Comparison of ENCODE assay signal across 8 cellular contexts in the genomic region with DNA sequence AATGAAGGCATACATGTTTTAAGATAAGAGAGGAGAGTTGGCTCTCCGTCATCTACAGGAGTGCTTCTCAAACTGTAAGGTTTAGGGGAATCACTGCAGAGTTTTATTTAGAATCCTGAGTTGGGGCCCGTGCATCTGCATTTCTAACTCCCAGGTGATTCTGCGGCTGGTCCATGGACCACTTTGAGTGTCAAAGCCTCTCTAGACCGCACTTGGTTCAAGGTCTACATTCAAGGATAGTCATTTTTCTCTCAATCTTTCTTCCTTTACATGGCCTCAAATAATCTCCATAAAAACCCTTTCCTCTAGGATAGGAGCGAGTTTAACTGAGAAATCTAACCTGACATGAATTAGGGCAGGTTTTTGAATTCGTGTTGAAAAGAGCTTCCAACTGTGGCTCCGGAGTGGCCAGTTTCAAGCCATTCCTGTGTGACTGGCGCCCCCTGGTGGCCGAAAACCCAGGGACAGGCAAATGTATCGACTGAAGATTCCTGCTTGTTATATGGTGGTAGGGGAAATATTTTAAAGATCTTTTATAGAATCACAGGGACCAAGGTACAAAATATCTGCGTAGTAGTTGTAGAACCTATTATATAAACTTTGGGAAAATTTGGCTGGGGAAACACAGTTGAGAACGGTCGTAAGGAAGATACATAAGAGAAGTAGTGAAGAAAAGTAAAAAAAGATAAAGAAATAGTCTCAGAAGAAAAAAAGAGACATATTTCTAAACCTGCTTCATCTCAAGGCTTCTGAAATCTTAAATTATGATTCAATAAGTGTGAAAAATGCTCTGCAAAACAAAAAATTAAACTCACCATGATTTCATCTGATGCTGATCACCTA. TPM values are rescaled to one million over a fixed set of nuclear protein-coding genes. Genes with fewer than 3 reads are reported as not detected.
DNase-seq lines count a peak whose midpoint lies in the region; ATAC-seq and TF ChIP-seq lines count a peak whose summit lies in the region.

No MANE protein-coding gene starts in this region.

- H3K4me3 ChIP-seq in Peyer's patch = no peak overlapping the region
- no peak overlapping the region for H3K4me3 ChIP-seq in fibroblast of lung (replicated peaks in 1 of 4; ENCODE audit: control extremely low read depth in 1 of 4, insufficient read depth in 1 of 4, low read depth in 3 of 4, low read length in 4 of 4)

- H3K79me2 ChIP-seq in fibroblast of lung (ENCODE audit: control insufficient read depth, insufficient read depth, low read length) = no peaks in the 10 kb centered on the region

- peaks cover 15% of the 10 kb centered on the region for H3K4me1 Mint-ChIP-seq in nephron progenitor cell

- TF ChIP-seq CTCF in Peyer's patch (IDR thresholded peaks at IDR 0.05) (peak; percentile 85 to 98 (median 90)), fibroblast of lung (conservative IDR thresholded peaks at IDR 0.05 in 1 of 2, IDR thresholded peaks at IDR 0.05 in 1 of 2; ENCODE audit: low read depth in 1 of 2, low read length in 2 of 2) (peak; percentile 87 to 94), nephron progenitor cell (IDR thresholded peaks at IDR 0.05) (peak; percentile 96)

- H3K27ac ChIP-seq in Peyer's patch (no peak overlapping the region), fibroblast of lung (ENCODE audit: insufficient read depth, low read length) (no peak overlapping the region)

- peak; percentile 61 for DNase-seq in DMS 273 treated with DMSO at 0.1 percent for 48 hours (lab: John Stamatoyannopoulos, UW)
- DNase-seq in KBM-7 = peak; percentile 78
- DNase-seq in Peyer's patch = peak; percentile 91 to 96 (median 92)
- peak; percentile 95 to 99 for DNase-seq in activated T-cell treated with anti-CD3 and anti-CD28 coated beads, Interleukin-2, amount 50 U/mL, for 48 hours
- DNase-seq in fibroblast of lung (ENCODE audit: low read depth in 2 of 2) = peak; percentile 50 to 82
- DNase-seq in nephron progenitor cell = peak; percentile 98
- peak; percentile 96 for DNase-seq in stimulated activated naive CD8-positive, alpha-beta T cell treated with anti-CD3 and anti-CD28 coated beads, Interleukin-15, Interleukin-2, amounts not matched to agents 100 U/mL and 50 U/mL, for 24 hours

- in situ Hi-C loops in KBM-7 (cut with MboI; ENCODE audit: low pct_unique_long_range_greater_than_20kb, low sequenced_read_pairs) = loop anchor here (10.0 kb wide), 1 partner anchor 228 kb away; no protein-coding TSS in a partner anchor

- no peaks in the 10 kb centered on the region for H3K36me3 ChIP-seq in Peyer's patch
- H3K36me3 ChIP-seq in fibroblast of lung (ENCODE audit: control insufficient read depth, insufficient read depth, low read length) = no peaks in the 10 kb centered on the region

- ATAC-seq in GM21529 (IDR thresholded peaks at IDR 0.05; ENCODE audit: unreplicated experiment) = peak; percentile 70
- peak; percentile 79 for ATAC-seq in stimulated activated naive CD8-positive, alpha-beta T cell treated with anti-CD3 and anti-CD28 coated beads, Interleukin-15, Interleukin-2, amounts not matched to agents 100 U/mL and 50 U/mL, for 24 hours

- no peak for TF ChIP-seq POLR2A in Peyer's patch (IDR thresholded peaks at IDR 0.05)

- no peaks in the 10 kb centered on the region for H3K9me3 ChIP-seq in Peyer's patch
- no peaks in the 10 kb centered on the region for H3K9me3 ChIP-seq in fibroblast of lung (ENCODE audit: control insufficient read depth, insufficient read depth, low read depth, low read length)

- no peaks in the 10 kb centered on the region for H3K27me3 ChIP-seq in Peyer's patch
- no peaks in the 10 kb centered on the region for H3K27me3 ChIP-seq in fibroblast of lung (ENCODE audit: control insufficient read depth, insufficient read depth, low read length)

- H3K4me1 ChIP-seq in Peyer's patch (no peaks in the 10 kb centered on the region), fibroblast of lung (ENCODE audit: control insufficient read depth, extremely low read depth, insufficient read depth, low read length) (no peaks in the 10 kb centered on the region)

- no peak overlapping the region for H3K4me3 Mint-ChIP-seq in nephron progenitor cell

- H2AFZ ChIP-seq in fibroblast of lung (ENCODE audit: low read length) = no peak overlapping the region

- H3K36me3 Mint-ChIP-seq in nephron progenitor cell (ENCODE audit: low read depth) = no peaks in the 10 kb centered on the region

- H3K4me2 ChIP-seq in fibroblast of lung (ENCODE audit: extremely low read depth, insufficient read depth, low read length) = no peak overlapping the region

- H3K9me3 Mint-ChIP-seq in nephron progenitor cell = no peaks in the 10 kb centered on the region

- H3K27me3 Mint-ChIP-seq in nephron progenitor cell (ENCODE audit: low read depth, poor library complexity) = peaks cover 23% of the 10 kb centered on the region

- no peaks in the 10 kb centered on the region for H4K20me1 ChIP-seq in fibroblast of lung (ENCODE audit: control insufficient read depth, extremely low read depth, insufficient read depth, low read length)

- no peak overlapping the region for H3K9ac ChIP-seq in fibroblast of lung (ENCODE audit: insufficient read depth, low read length)

- H3K27ac Mint-ChIP-seq in nephron progenitor cell = no peak overlapping the region

RNA-seq across cellular contexts. Expression of gene GABRR3, which starts 11.9 kb away (rescaled TPM):
- total RNA-seq in Peyer's patch (not detected), fibroblast of lung (not detected in 2 replicates)
- polyA plus RNA-seq in fibroblast of lung = not detected in 2 replicates
- not detected in 2 replicates for polyA plus RNA-seq in fibroblast of lung (2012)
- not detected in 2 replicates for polyA minus RNA-seq in fibroblast of lung (ENCODE audit: low replicate concordance)

RNA-seq across cellular contexts. Expression of gene RIOX2, which starts 51.0 kb away (rescaled TPM):
- 10 to 100 TPM in 3 of 4 donors, 1 to 10 TPM in 1; 9.3 to 50.3 (median 12.6) TPM for total RNA-seq in Peyer's patch
- total RNA-seq in fibroblast of lung = 36.7 and 46.1 TPM in 2 replicates
- 23.1 and 23.7 TPM in 2 replicates for polyA plus RNA-seq in fibroblast of lung
- polyA plus RNA-seq in fibroblast of lung (2012) = 20.1 and 21.1 TPM in 2 replicates
- polyA minus RNA-seq in fibroblast of lung (ENCODE audit: low replicate concordance) = 15.4 and 19.3 TPM in 2 replicates
